ENCODE assay signal across 16 cellular contexts in genomic region chr1:31805318-31805717, GRCh38. TPM values are rescaled to one million over a fixed set of nuclear protein-coding genes. Genes with fewer than 3 reads are reported as not detected.
DNase-seq lines count a peak whose midpoint lies in the region; ATAC-seq and TF ChIP-seq lines count a peak whose summit lies in the region.
"Had no signal": no experiment of that assay in that cellular context is flagged by ENCODE, and none has a peak within 500 bp of the region (broad histone marks: within the 10 kb centered on the region; RNA-seq: fewer than 3 reads in every experiment).

No MANE protein-coding gene starts in this region.

- ATAC-seq in GM18909 (IDR thresholded peaks at IDR 0.05; ENCODE audit: poor library complexity, unreplicated experiment) (no peak), HG02759 (IDR thresholded peaks at IDR 0.05; ENCODE audit: unreplicated experiment) (no peak)

- TF ChIP-seq CTCF in HEK293 (tag by site-specific recombination; IDR thresholded peaks at IDR 0.05) (no peak), dorsolateral prefrontal cortex (IDR thresholded peaks at IDR 0.05 in 54 of 56, conservative IDR thresholded peaks at IDR 0.05 in 2 of 56; ENCODE audit: low read depth in 1 of 56, partially characterized antibody in 56 of 56) (no peak)

- no peak overlapping the region for H3K27ac ChIP-seq in HEK293 (ENCODE audit: extremely low read depth, low read depth, low read length)
- H3K27ac ChIP-seq in dorsolateral prefrontal cortex = peak overlapping the region in 35 of 59 donors; percentile 4 to 95 (median 56)
- H3K27ac ChIP-seq: BLaER1, HL-60 had no signal

- H3K36me3 ChIP-seq in HEK293 (ENCODE audit: control insufficient read depth in 2 of 2, insufficient read depth in 1 of 2, low read length in 2 of 2) = no peaks in the 10 kb centered on the region
- H3K36me3 ChIP-seq: BLaER1, HAP-1 had no signal

- H3K4me3 Mint-ChIP-seq in activated CD4-positive, alpha-beta memory T cell treated with anti-CD3 and anti-CD28 coated beads for 36 hours = no peak overlapping the region
- no peak overlapping the region for H3K4me3 Mint-ChIP-seq in activated CD4-positive, alpha-beta memory T cell treated with anti-CD3 and anti-CD28 coated beads, Interleukin-2, amount 10 ng/mL, durations not matched to agents 7 days and 5 days
- H3K4me3 Mint-ChIP-seq: CD4-positive, alpha-beta memory T cell had no signal

- H3K9me3 ChIP-seq in HEK293 (ENCODE audit: control insufficient read depth, insufficient read depth, low read depth, low read length) = no peaks in the 10 kb centered on the region
- H3K9me3 ChIP-seq: BLaER1, HAP-1 had no signal

- no peaks in the 10 kb centered on the region for H3K9me3 Mint-ChIP-seq in activated CD4-positive, alpha-beta memory T cell treated with anti-CD3 and anti-CD28 coated beads for 36 hours
- H3K9me3 Mint-ChIP-seq in activated CD4-positive, alpha-beta memory T cell treated with anti-CD3 and anti-CD28 coated beads, Interleukin-2, amount 10 ng/mL, durations not matched to agents 7 days and 5 days = no peaks in the 10 kb centered on the region
- H3K9me3 Mint-ChIP-seq: CD14-positive monocyte had no signal

- no peak overlapping the region for H3K4me3 ChIP-seq in HEK293 (ENCODE audit: low read depth, low read length)
- H3K4me3 ChIP-seq in dorsolateral prefrontal cortex = no peak overlapping the region
- H3K4me3 ChIP-seq: BLaER1, HAP-1 had no signal

- CTCF ChIA-PET in activated CD4-positive, alpha-beta memory T cell treated with anti-CD3 and anti-CD28 coated beads for 36 hours (lab: Charles Lee) = interaction anchor here (0.6 to 1.2 kb wide), 5 partner anchors 10 to 538 kb away, joined by 3 to 6 read pairs (median 3); partner anchors contain the start of gene SPOCD1
- CTCF ChIA-PET in activated CD4-positive, alpha-beta memory T cell treated with anti-CD3 and anti-CD28 coated beads, Interleukin-2, amount 10 ng/mL, durations not matched to agents 7 days and 5 days (lab: Charles Lee) = interaction anchor here (1.5 to 1.8 kb wide), 2 partner anchors 10 to 17 kb away, joined by 4 to 10 read pairs; partner anchors contain the start of gene SPOCD1
- CTCF ChIA-PET in HEK293 (lab: Yijun Ruan, JAX) = interaction anchor here (1.1 to 3.2 kb wide), 4 partner anchors 10 to 158 kb away, joined by 3 to 16 read pairs (median 8); partner anchors contain the start of gene SPOCD1

- intact Hi-C loops in activated CD4-positive, alpha-beta memory T cell treated with anti-CD3 and anti-CD28 coated beads for 36 hours (cut with micrococcal nuclease) = no loop called here
- intact Hi-C loops in dorsolateral prefrontal cortex (cut with DNase I) = no loop called here

- no peaks in the 10 kb centered on the region for H3K36me3 Mint-ChIP-seq in activated CD4-positive, alpha-beta memory T cell treated with anti-CD3 and anti-CD28 coated beads for 36 hours
- H3K36me3 Mint-ChIP-seq in activated CD4-positive, alpha-beta memory T cell treated with anti-CD3 and anti-CD28 coated beads, Interleukin-2, amount 10 ng/mL, durations not matched to agents 7 days and 5 days (ENCODE audit: low read depth) = no peaks in the 10 kb centered on the region
- H3K36me3 Mint-ChIP-seq: CD14-positive monocyte; CD4-positive, alpha-beta memory T cell had no signal

- no peak overlapping the region for H3K27ac Mint-ChIP-seq in activated CD4-positive, alpha-beta memory T cell treated with anti-CD3 and anti-CD28 coated beads for 36 hours
- H3K27ac Mint-ChIP-seq in activated CD4-positive, alpha-beta memory T cell treated with anti-CD3 and anti-CD28 coated beads, Interleukin-2, amount 10 ng/mL, durations not matched to agents 7 days and 5 days = no peak overlapping the region
- H3K27ac Mint-ChIP-seq: CD4-positive, alpha-beta memory T cell had no signal

- POLR2A ChIA-PET in activated CD4-positive, alpha-beta memory T cell treated with anti-CD3 and anti-CD28 coated beads for 36 hours (lab: Charles Lee) = no interaction called here
- POLR2A ChIA-PET in activated CD4-positive, alpha-beta memory T cell treated with anti-CD3 and anti-CD28 coated beads, Interleukin-2, amount 10 ng/mL, durations not matched to agents 7 days and 5 days (lab: Charles Lee) = interaction anchor here (1.1 kb wide), 1 partner anchor 28 kb away, joined by 3 read pairs; no protein-coding TSS in a partner anchor
- POLR2A ChIA-PET in HEK293 (lab: Yijun Ruan, JAX) = interaction anchor here (0.6 kb wide), 1 partner anchor 84 kb away, joined by 4 read pairs; no protein-coding TSS in a partner anchor

- peaks cover 5% of the 10 kb centered on the region for H3K4me1 Mint-ChIP-seq in activated CD4-positive, alpha-beta memory T cell treated with anti-CD3 and anti-CD28 coated beads for 36 hours (ENCODE audit: low read depth)
- peaks cover 1% of the 10 kb centered on the region for H3K4me1 Mint-ChIP-seq in activated CD4-positive, alpha-beta memory T cell treated with anti-CD3 and anti-CD28 coated beads, Interleukin-2, amount 10 ng/mL, durations not matched to agents 7 days and 5 days

- peak; percentile 4 for DNase-seq in activated CD4-positive, alpha-beta memory T cell treated with anti-CD3 and anti-CD28 coated beads for 36 hours
- no peak for DNase-seq in activated CD4-positive, alpha-beta memory T cell treated with anti-CD3 and anti-CD28 coated beads, Interleukin-2, amount 10 ng/mL, durations not matched to agents 7 days and 5 days
- peak in 4 of 10 donors; percentile 2 to 30 (median 13) for DNase-seq in dorsolateral prefrontal cortex
- peak; percentile 17 for DNase-seq in stimulated activated CD8-positive, alpha-beta memory T cell treated with anti-CD3 and anti-CD28 coated beads, Interleukin-4, amount 100 ng/mL, for 48 hours
- DNase-seq: 8988T; CD4-positive, alpha-beta memory T cell; DMS153; DMS79; GDM1 had no signal

- H3K27me3 Mint-ChIP-seq in activated CD4-positive, alpha-beta memory T cell treated with anti-CD3 and anti-CD28 coated beads for 36 hours = peaks cover 2% of the 10 kb centered on the region
- peaks cover 26% of the 10 kb centered on the region for H3K27me3 Mint-ChIP-seq in activated CD4-positive, alpha-beta memory T cell treated with anti-CD3 and anti-CD28 coated beads, Interleukin-2, amount 10 ng/mL, durations not matched to agents 7 days and 5 days

- no peaks in the 10 kb centered on the region for H3K27me3 ChIP-seq in dorsolateral prefrontal cortex
- H3K27me3 ChIP-seq: BLaER1 had no signal

- H3K4me1 ChIP-seq in HEK293 (ENCODE audit: control insufficient read depth, insufficient read depth, low read length) = no peaks in the 10 kb centered on the region

TF ChIP-seq in HEK293, 187 proteins besides CTCF, POLR2A, EP300 and RAD21:
- TF ChIP-seq PRDM1 (tag by site-specific recombination; IDR thresholded peaks at IDR 0.05) (no peak), ZNF146 (tag by site-specific recombination; IDR thresholded peaks at IDR 0.05) (no peak), ZNF121 (tag by site-specific recombination; IDR thresholded peaks at IDR 0.05) (peak; percentile 65), ZNF112 (tag by site-specific recombination; IDR thresholded peaks at IDR 0.05) (no peak)

RNA-seq across cellular contexts. Expression of gene SPOCD1, which starts 10.5 kb away (rescaled TPM):
- total RNA-seq in activated CD4-positive, alpha-beta memory T cell treated with anti-CD3 and anti-CD28 coated beads for 36 hours = under 1 TPM; 0.73 to 0.78 TPM
- total RNA-seq in activated CD4-positive, alpha-beta memory T cell treated with anti-CD3 and anti-CD28 coated beads, Interleukin-2, amount 10 ng/mL, durations not matched to agents 7 days and 5 days = under 1 TPM; 0.08 to 0.15 TPM
- total RNA-seq in dorsolateral prefrontal cortex = 1 to 10 TPM in 68 of 120 experiments, under 1 TPM in 48, not detected in 4; 0.14 to 9.4 (median 1.1) TPM

RNA-seq across cellular contexts. Expression of gene ADGRB2, which starts 41.2 kb away (rescaled TPM):
- 1 to 10 TPM; 1.6 to 1.7 TPM for total RNA-seq in activated CD4-positive, alpha-beta memory T cell treated with anti-CD3 and anti-CD28 coated beads for 36 hours
- total RNA-seq in activated CD4-positive, alpha-beta memory T cell treated with anti-CD3 and anti-CD28 coated beads, Interleukin-2, amount 10 ng/mL, durations not matched to agents 7 days and 5 days = under 1 TPM; 0.68 to 0.81 TPM
- 100 to 1,000 TPM; 101 to 272 (median 186) TPM for total RNA-seq in dorsolateral prefrontal cortex

Comparison
In these comparisons a context has a peak if more than half of its experiments do, and no peak if none do; other contexts are left out.
1. RNA of gene ADGRB2, which starts 41.2 kb away (total RNA-seq): 101 to 272 TPM in dorsolateral prefrontal cortex; 1.6 to 1.7 TPM in activated CD4-positive, alpha-beta memory T cell treated with anti-CD3 and anti-CD28 coated beads for 36 hours and 0.68 to 0.81 TPM in activated CD4-positive, alpha-beta memory T cell treated with anti-CD3 and anti-CD28 coated beads, Interleukin-2, amount 10 ng/mL, durations not matched to agents 7 days and 5 days; every median in the first group is over 10 times any median in the second.